Comparison of ENCODE assay signal across 12 cellular contexts in genomic region chr16:57621521-57622268, GRCh38. TPM values are rescaled to one million over a fixed set of nuclear protein-coding genes. Genes with fewer than 3 reads are reported as not detected.
A peak's percentile ranks its signal among the peaks of the same experiment; 100 is the strongest.
DNase-seq lines count a peak whose midpoint lies in the region; ATAC-seq and TF ChIP-seq lines count a peak whose summit lies in the region.
"Had no signal": no experiment of that assay in that cellular context is flagged by ENCODE, and none has a peak within 500 bp of the region (broad histone marks: within the 10 kb centered on the region; RNA-seq: fewer than 3 reads in every experiment).

No MANE protein-coding gene starts in this region.

- H3K4me1 ChIP-seq in MM.1S (ENCODE audit: low read length): peaks cover 32% of the 10 kb centered on the region

- H3K79me2 ChIP-seq in MM.1S (ENCODE audit: low read length): peaks cover 40% of the 10 kb centered on the region

- intact Hi-C loops in posterior cingulate gyrus (cut with DNase I): no loop called here
- intact Hi-C loops in activated CD4-positive, alpha-beta T cell treated with anti-CD3 and anti-CD28 coated beads for 36 hours (cut with DNase I, micrococcal nuclease): no loop called here

- H3K27ac ChIP-seq in C4-2B: peak overlapping the region; percentile 95
- H3K27ac ChIP-seq in MM.1S (ENCODE audit: low read length): peak overlapping the region; percentile 66; the same call in 1 of the 2 replicates
- H3K27ac ChIP-seq in coronary artery: no peak overlapping the region

- H3K4me3 Mint-ChIP-seq in activated CD4-positive, alpha-beta T cell treated with anti-CD3 and anti-CD28 coated beads for 36 hours: no peak overlapping the region
- H3K4me3 Mint-ChIP-seq in activated T-cell treated with anti-CD3 and anti-CD28 coated beads, Interleukin-2, amount 50 U/mL, for 72 hours: no peak overlapping the region
- H3K4me3 Mint-ChIP-seq: naive B cell had no signal

- no peaks in the 10 kb centered on the region for H4K20me1 ChIP-seq in MM.1S (ENCODE audit: insufficient read depth, low read length)

- peak overlapping the region; percentile 81; the same call in 1 of the 2 replicates for H3K4me2 ChIP-seq in MM.1S (ENCODE audit: low read depth, low read length)

- POLR2A ChIA-PET in activated CD4-positive, alpha-beta T cell treated with anti-CD3 and anti-CD28 coated beads for 36 hours (lab: Charles Lee): no interaction called here

- DNase-seq in MM.1S (no peak), posterior cingulate gyrus (peak in 7 of 10 donors; percentile 5 to 77 (median 14)), coronary artery (ENCODE audit: low spot score) (no peak)
- DNase-seq in activated CD4-positive, alpha-beta T cell treated with anti-CD3 and anti-CD28 coated beads for 36 hours: no peak
- no peak for DNase-seq in activated T-cell treated with anti-CD3 and anti-CD28 coated beads, Interleukin-2, amount 50 U/mL, for 72 hours
- DNase-seq: naive B cell; NCI-H1048; stimulated activated CD8-positive, alpha-beta memory T cell treated with anti-CD3 and anti-CD28 coated beads, Interleukin-4, amount 100 ng/mL, for 48 hours had no signal

- H3K9me3 Mint-ChIP-seq in activated CD4-positive, alpha-beta T cell treated with anti-CD3 and anti-CD28 coated beads for 36 hours (ENCODE audit: low read depth): no peaks in the 10 kb centered on the region
- H3K9me3 Mint-ChIP-seq in activated T-cell treated with anti-CD3 and anti-CD28 coated beads, Interleukin-2, amount 50 U/mL, for 72 hours: no peaks in the 10 kb centered on the region
- H3K9me3 Mint-ChIP-seq: naive B cell had no signal

- H3K9ac ChIP-seq in MM.1S (ENCODE audit: low read length): no peak overlapping the region; the same call in 1 of the 2 replicates

- H3K9me3 ChIP-seq in MM.1S (replicated peaks; ENCODE audit: insufficient read depth, low read length): no peaks in the 10 kb centered on the region

- H3K4me1 Mint-ChIP-seq in activated CD4-positive, alpha-beta T cell treated with anti-CD3 and anti-CD28 coated beads for 36 hours: no peaks in the 10 kb centered on the region
- peaks cover 5% of the 10 kb centered on the region for H3K4me1 Mint-ChIP-seq in activated T-cell treated with anti-CD3 and anti-CD28 coated beads, Interleukin-2, amount 50 U/mL, for 72 hours (ENCODE audit: low read depth)

- no peak overlapping the region for H3K4me3 ChIP-seq in MM.1S (ENCODE audit: low read length)
- H3K4me3 ChIP-seq in coronary artery: no peak overlapping the region

- CTCF ChIA-PET in activated CD4-positive, alpha-beta T cell treated with anti-CD3 and anti-CD28 coated beads for 36 hours (lab: Charles Lee): interaction anchor here (0.6 to 1.2 kb wide), 2 partner anchors 14 to 45 kb away, joined by 3 to 4 read pairs; no protein-coding TSS in a partner anchor

- no peaks in the 10 kb centered on the region for H3K36me3 Mint-ChIP-seq in activated CD4-positive, alpha-beta T cell treated with anti-CD3 and anti-CD28 coated beads for 36 hours (ENCODE audit: low read depth)
- H3K36me3 Mint-ChIP-seq in activated T-cell treated with anti-CD3 and anti-CD28 coated beads, Interleukin-2, amount 50 U/mL, for 72 hours (ENCODE audit: insufficient read depth in 2 of 2): no peaks in the 10 kb centered on the region
- H3K36me3 Mint-ChIP-seq: naive B cell had no signal

- H3K27ac Mint-ChIP-seq in activated CD4-positive, alpha-beta T cell treated with anti-CD3 and anti-CD28 coated beads for 36 hours: no peak overlapping the region
- H3K27ac Mint-ChIP-seq in activated T-cell treated with anti-CD3 and anti-CD28 coated beads, Interleukin-2, amount 50 U/mL, for 72 hours: no peak overlapping the region

- no peaks in the 10 kb centered on the region for H3K36me3 ChIP-seq in MM.1S (replicated peaks; ENCODE audit: insufficient read depth, low read length)

- no peaks in the 10 kb centered on the region for H3K27me3 Mint-ChIP-seq in activated CD4-positive, alpha-beta T cell treated with anti-CD3 and anti-CD28 coated beads for 36 hours
- H3K27me3 Mint-ChIP-seq in activated T-cell treated with anti-CD3 and anti-CD28 coated beads, Interleukin-2, amount 50 U/mL, for 72 hours (ENCODE audit: low read depth): no peaks in the 10 kb centered on the region

- no peaks in the 10 kb centered on the region for H3K27me3 ChIP-seq in MM.1S (replicated peaks; ENCODE audit: insufficient read depth, low read length)

- no peak overlapping the region for H2AFZ ChIP-seq in MM.1S (ENCODE audit: low read length)

- peaks cover 9% of the 10 kb centered on the region for H3F3A ChIP-seq in MM.1S (ENCODE audit: insufficient read depth, low read length)

- TF ChIP-seq CTCF in C4-2B (conservative IDR thresholded peaks at IDR 0.05) (no peak), MM.1S (IDR thresholded peaks at IDR 0.05; ENCODE audit: low read length) (no peak), coronary artery (IDR thresholded peaks at IDR 0.05) (no peak)

- peak; percentile 31 for ATAC-seq in esophagus mucosa
- ATAC-seq in HG03354 (IDR thresholded peaks at IDR 0.05; ENCODE audit: poor library complexity, severe bottlenecking, unreplicated experiment): no peak
- no peak for ATAC-seq in activated CD4-positive, alpha-beta T cell treated with anti-CD3 and anti-CD28 coated beads for 36 hours
- no peak for ATAC-seq in activated T-cell treated with anti-CD3 and anti-CD28 coated beads, Interleukin-2, amount 50 U/mL, for 72 hours (replicated peaks in 1 of 2)
- ATAC-seq: activated CD4-positive, CD25-positive, alpha-beta regulatory T cell treated with anti-CD3 and anti-CD28 coated beads, Interleukin-2, amount 50 U/mL, for 24 hours had no signal

- H3K9me2 ChIP-seq in MM.1S (replicated peaks; ENCODE audit: insufficient read depth, low read length): no peaks in the 10 kb centered on the region

RNA-seq across cellular contexts. Expression of gene ADGRG1, which starts 6.7 kb away (rescaled TPM):
- total RNA-seq in esophagus mucosa: 93.7 TPM
- 1 to 10 TPM; 6.3 to 6.8 TPM for total RNA-seq in activated CD4-positive, alpha-beta T cell treated with anti-CD3 and anti-CD28 coated beads for 36 hours
- 10 to 100 TPM in 1 of 2 donors, 1 to 10 TPM in 1; 9.0 to 21.3 TPM for total RNA-seq in activated T-cell treated with anti-CD3 and anti-CD28 coated beads, Interleukin-2, amount 50 U/mL, for 72 hours

RNA-seq across cellular contexts. Expression of gene ADGRG3, which starts 46.4 kb away (rescaled TPM):
- 0.84 TPM for total RNA-seq in esophagus mucosa
- not detected for total RNA-seq in activated CD4-positive, alpha-beta T cell treated with anti-CD3 and anti-CD28 coated beads for 36 hours
- total RNA-seq in activated T-cell treated with anti-CD3 and anti-CD28 coated beads, Interleukin-2, amount 50 U/mL, for 72 hours: under 1 TPM in 1 of 2 donors, not detected in 1; 0.09 TPM

Comparison
In these comparisons a context has a peak if more than half of its experiments do, and no peak if none do; other contexts are left out.
1. H3K27ac ChIP-seq: peak in C4-2B (single experiment) and MM.1S (single experiment); none in coronary artery (0 of 2).
2. DNase-seq: peak in posterior cingulate gyrus (7 of 10); none in MM.1S (single experiment), coronary artery (single experiment), activated CD4-positive, alpha-beta T cell treated with anti-CD3 and anti-CD28 coated beads for 36 hours (single experiment) and activated T-cell treated with anti-CD3 and anti-CD28 coated beads, Interleukin-2, amount 50 U/mL, for 72 hours (0 of 2).